ENCODE assay signal across 7 cellular contexts in the genomic region with DNA sequence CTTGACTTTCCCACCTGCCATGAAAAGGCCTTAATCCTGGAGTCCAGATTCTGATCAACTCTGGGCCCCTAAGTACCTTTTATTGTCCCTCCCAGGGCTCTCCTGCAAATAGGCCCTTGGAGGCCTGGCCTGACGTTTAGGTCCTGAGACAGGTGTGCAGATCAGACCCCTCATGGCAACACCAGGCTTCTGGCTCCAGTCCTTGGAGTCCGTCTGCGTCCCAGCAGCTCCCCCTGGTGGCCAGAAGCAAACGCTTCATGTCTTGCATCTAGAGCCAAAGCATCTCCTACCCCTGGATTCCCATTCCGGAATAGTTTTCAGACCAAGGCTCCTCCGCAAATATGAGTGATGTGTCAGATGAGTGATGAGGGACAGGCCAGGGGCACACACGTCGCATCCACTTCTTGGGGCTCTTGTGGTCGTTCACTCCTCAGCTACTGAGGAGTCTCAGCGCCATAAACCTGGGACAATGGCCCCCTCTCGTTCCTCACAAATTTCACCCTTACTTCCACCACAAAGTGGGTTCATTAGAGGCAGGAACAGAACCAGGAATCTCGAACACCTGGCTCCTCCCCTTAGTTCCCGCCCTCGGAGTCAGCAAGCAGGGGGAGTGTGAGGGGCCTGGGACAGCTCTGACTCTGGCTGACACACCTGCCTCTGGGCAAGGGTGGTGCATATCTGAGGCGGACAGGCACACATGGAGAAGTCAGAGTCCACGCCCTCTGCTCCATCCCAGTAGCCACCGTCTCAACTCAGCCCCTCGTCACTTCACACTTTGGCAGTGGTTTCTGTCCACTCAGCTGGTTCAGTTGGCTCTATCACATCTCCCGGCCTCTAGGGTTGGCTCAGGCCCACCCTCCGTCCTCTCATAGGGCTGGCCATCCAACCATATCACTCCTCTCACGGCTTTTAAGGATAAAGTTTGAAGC.
DNase-seq lines count a peak whose midpoint lies in the region; ATAC-seq and TF ChIP-seq lines count a peak whose summit lies in the region.

No MANE protein-coding gene starts in this region.

- no peak overlapping the region for H2AFZ ChIP-seq in osteoblast (ENCODE audit: low read length)

- ATAC-seq in GM18498 (IDR thresholded peaks at IDR 0.05; ENCODE audit: unreplicated experiment) (peak; percentile 58), gastroesophageal sphincter (peak; percentile 57), thoracic aorta (ENCODE audit: insufficient number of reproducible peaks, low FRiP score, low read depth) (no peak)

- DNase-seq in NAMALWA (ENCODE audit: low spot score) (peak; percentile 81), SK-N-DZ (ENCODE audit: low spot score) (peak; percentile 77), osteoblast (ENCODE audit: insufficient read length, low spot score, missing footprints) (peak; percentile 82), thoracic aorta (ENCODE audit: low spot score) (no peak)
- DNase-seq in activated gamma-delta T cell treated with anti-CD3 and anti-CD28 coated beads, Interleukin-2, amount 50 U/mL, for 16 hours (ENCODE audit: low read depth) = peak; percentile 70

- H3K27ac ChIP-seq in gastroesophageal sphincter (no peak overlapping the region), osteoblast (ENCODE audit: low read depth, low read length) (no peak overlapping the region), thoracic aorta (no peak overlapping the region)

- TF ChIP-seq EP300 in gastroesophageal sphincter (IDR thresholded peaks at IDR 0.05) = no peak

- peaks cover 30% of the 10 kb centered on the region for H3K27me3 ChIP-seq in gastroesophageal sphincter
- H3K27me3 ChIP-seq in osteoblast (ENCODE audit: insufficient read depth, low read length) = no peaks in the 10 kb centered on the region
- H3K27me3 ChIP-seq in thoracic aorta (replicated peaks; ENCODE audit: insufficient read depth) = no peaks in the 10 kb centered on the region

- peak; percentile 72 to 88 (median 84) for TF ChIP-seq CTCF in gastroesophageal sphincter (IDR thresholded peaks at IDR 0.05)
- peak; percentile 95 for TF ChIP-seq CTCF in osteoblast (IDR thresholded peaks at IDR 0.05; ENCODE audit: extremely low read depth, low read depth, low read length)
- TF ChIP-seq CTCF in thoracic aorta (IDR thresholded peaks at IDR 0.05) = peak; percentile 82

- H3K4me1 ChIP-seq in gastroesophageal sphincter (no peaks in the 10 kb centered on the region), osteoblast (ENCODE audit: insufficient read depth, low read length) (no peaks in the 10 kb centered on the region), thoracic aorta (ENCODE audit: control insufficient read depth in 1 of 2, low read depth in 2 of 2) (no peaks in the 10 kb centered on the region)

- H3K4me3 ChIP-seq in gastroesophageal sphincter (no peak overlapping the region), osteoblast (ENCODE audit: insufficient read depth, low read length) (no peak overlapping the region), thoracic aorta (no peak overlapping the region)

- H3K79me2 ChIP-seq in osteoblast (ENCODE audit: insufficient read depth, low read length) = no peaks in the 10 kb centered on the region

- H4K20me1 ChIP-seq in osteoblast (ENCODE audit: insufficient read depth, low read length) = no peaks in the 10 kb centered on the region

- no peaks in the 10 kb centered on the region for H3K9me3 ChIP-seq in gastroesophageal sphincter
- no peaks in the 10 kb centered on the region for H3K9me3 ChIP-seq in osteoblast (ENCODE audit: low read depth, low read length)
- no peaks in the 10 kb centered on the region for H3K9me3 ChIP-seq in thoracic aorta

- H3K36me3 ChIP-seq in gastroesophageal sphincter (no peaks in the 10 kb centered on the region), osteoblast (ENCODE audit: insufficient read depth, low read length) (no peaks in the 10 kb centered on the region), thoracic aorta (no peaks in the 10 kb centered on the region)

- H3K4me2 ChIP-seq in osteoblast (ENCODE audit: insufficient read depth, low read length) = no peak overlapping the region

- 34 to 54% methylated on average over 9 to 10 of the region's 21 CpGs for whole genome bisulfite sequencing in gastroesophageal sphincter (ENCODE audit: low coverage in 1 of 2), 2 donors

- TF ChIP-seq POLR2A in gastroesophageal sphincter (IDR thresholded peaks at IDR 0.05) = no peak
